Comparison of ENCODE assay signal across 19 cellular contexts in the genomic region with DNA sequence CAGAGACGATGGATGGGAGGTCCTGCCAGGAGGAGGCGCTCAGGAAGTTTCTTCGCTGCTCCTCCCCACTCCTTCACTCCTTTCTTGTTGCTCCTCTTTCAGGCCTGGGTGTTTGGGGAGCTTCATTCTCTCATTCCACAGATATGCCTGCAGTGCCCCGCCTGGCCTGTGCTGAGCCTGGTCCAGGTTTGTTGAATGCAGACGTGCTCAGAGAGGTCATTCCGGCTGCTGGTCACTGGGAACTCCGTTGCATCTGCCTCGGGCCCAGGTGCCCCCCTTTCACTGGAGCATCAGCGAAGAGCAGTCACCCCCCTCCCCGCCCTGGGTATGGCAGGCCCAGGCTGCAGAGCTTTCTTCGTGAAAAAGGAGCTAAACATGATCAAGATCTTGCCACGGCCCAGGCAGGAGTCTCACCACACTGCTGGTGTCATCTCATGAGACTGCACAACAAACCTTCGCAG. TPM values are rescaled to one million over a fixed set of nuclear protein-coding genes. Genes with fewer than 3 reads are reported as not detected.
DNase-seq lines count a peak whose midpoint lies in the region; ATAC-seq, FAIRE-seq and TF ChIP-seq lines count a peak whose summit lies in the region.
"Had no signal": no experiment of that assay in that cellular context is flagged by ENCODE, and none has a peak within 500 bp of the region (broad histone marks: within the 10 kb centered on the region; RNA-seq: fewer than 3 reads in every experiment).

No MANE protein-coding gene starts in this region.

- H2AFZ ChIP-seq in HepG2 (ENCODE audit: low read length) = no peak overlapping the region

- BruUV-seq in HepG2 (replicated peaks; lab: Mats Ljungman, UMichigan) = no TSS peak
- no TSS peak for BruUV-seq in Caco-2 (replicated peaks; lab: Mats Ljungman, UMichigan)

- H3K4me1 ChIP-seq in HepG2 (ENCODE audit: insufficient read depth, low read length) (no peaks in the 10 kb centered on the region), right lobe of liver (no peaks in the 10 kb centered on the region), kidney (ENCODE audit: control insufficient read depth in 1 of 2, insufficient read depth in 1 of 2, low read depth in 1 of 2, low read length in 2 of 2) (no peaks in the 10 kb centered on the region), colonic mucosa (no peaks in the 10 kb centered on the region), Caco-2 (no peaks in the 10 kb centered on the region)

- ATAC-seq in HepG2 (peak; percentile 51), right lobe of liver (no peak), HG03139 (IDR thresholded peaks at IDR 0.05; ENCODE audit: unreplicated experiment) (no peak), HG02981 (IDR thresholded peaks at IDR 0.05; ENCODE audit: unreplicated experiment) (no peak)

- DNase-seq in HepG2 (ENCODE audit: low spot score) = no peak
- DNase-seq in right lobe of liver = no peak
- DNase-seq in SK-MEL-5 (ENCODE audit: low read depth, low spot score) = peak; percentile 22
- DNase-seq in kidney = peak; percentile 39
- DNase-seq in colonic mucosa = no peak
- no peak for DNase-seq in Caco-2
- DNase-seq: ACHN, DMS79, NCI-H1417 treated with DMSO at 0.1 percent for 48 hours, NCI-H187 treated with DMSO at 0.1 percent for 48 hours, NCI-H226, NCI-H524, NCI-H82, OCI-M1, SIG-M5 had no signal

- H3K27me3 ChIP-seq in HepG2 (ENCODE audit: control insufficient read depth in 1 of 2, insufficient read depth in 2 of 2, low read length in 2 of 2) (peaks cover 1 to 2% of the 10 kb centered on the region in 2 experiments; a peak in 1 of 5 replicates), right lobe of liver (no peaks in the 10 kb centered on the region), colonic mucosa (no peaks in the 10 kb centered on the region), Caco-2 (replicated peaks; ENCODE audit: control insufficient read depth, insufficient read depth, low read length) (no peaks in the 10 kb centered on the region)

- no peak for TF ChIP-seq POLR2A in HepG2 (IDR thresholded peaks at IDR 0.05; ENCODE audit: insufficient read depth in 1 of 2, low read depth in 2 of 2, low read length in 2 of 2)
- TF ChIP-seq POLR2A in right lobe of liver (IDR thresholded peaks at IDR 0.05) = no peak

- H3K9ac ChIP-seq in HepG2 (ENCODE audit: insufficient read depth, low read depth, low read length) = no peak overlapping the region
- H3K9ac ChIP-seq in kidney (ENCODE audit: low read length in 2 of 2) = no peak overlapping the region
- H3K9ac ChIP-seq in colonic mucosa (ENCODE audit: low read depth in 2 of 2, low read length in 2 of 2) = no peak overlapping the region

- H3K4me3 ChIP-seq in HepG2 (replicated peaks in 1 of 3; ENCODE audit: insufficient read depth in 1 of 3, low read depth in 2 of 3, low read length in 3 of 3) (no peak overlapping the region), right lobe of liver (no peak overlapping the region), kidney (ENCODE audit: low read length in 2 of 2) (no peak overlapping the region), colonic mucosa (no peak overlapping the region), Caco-2 (ENCODE audit: low read depth, low read length) (no peak overlapping the region)

- H3K4me2 ChIP-seq in HepG2 (ENCODE audit: low read depth, low read length) = no peak overlapping the region

- CTCF ChIA-PET in HepG2 (lab: Yijun Ruan, JAX; ENCODE audit: low intra/inter-chr PET ratio, low total read pairs) = no interaction called here
- CTCF ChIA-PET in Caco-2 (lab: Charles Lee) = interaction anchor here (1.7 kb wide), 1 partner anchor 134 kb away, joined by 24 read pairs; no protein-coding TSS in a partner anchor

- intact Hi-C loops in HepG2 (cut with micrococcal nuclease; ENCODE audit: unreplicated experiment) (no loop called here), right lobe of liver (cut with DNase I) (loop anchor here in 1 of 2 donors (5.0 kb wide), 1 partner anchor 837 kb away; no protein-coding TSS in a partner anchor), kidney (cut with DNase I) (no loop called here), colonic mucosa (cut with DNase I) (loop anchor here (10.0 kb wide), 1 partner anchor 86 kb away; no protein-coding TSS in a partner anchor), Caco-2 (cut with micrococcal nuclease; ENCODE audit: unreplicated experiment) (no loop called here)

- H3K9me3 ChIP-seq in HepG2 (ENCODE audit: low read length) = peaks cover 9% of the 10 kb centered on the region; the same call in 1 of the 2 replicates
- no peaks in the 10 kb centered on the region for H3K9me3 ChIP-seq in right lobe of liver
- H3K9me3 ChIP-seq in kidney (ENCODE audit: control insufficient read depth in 1 of 2, low read length in 2 of 2) = no peaks in the 10 kb centered on the region
- no peaks in the 10 kb centered on the region for H3K9me3 ChIP-seq in colonic mucosa
- H3K9me3 ChIP-seq in Caco-2 = peaks cover 12% of the 10 kb centered on the region; the same call in 1 of the 2 replicates

- POLR2A ChIA-PET in HepG2 (lab: Yijun Ruan, JAX) (interaction anchor here (1.2 kb wide), 1 partner anchor 10 kb away, joined by 3 read pairs; no protein-coding TSS in a partner anchor), Caco-2 (lab: Charles Lee) (no interaction called here)

- TF ChIP-seq EP300 in HepG2 (IDR thresholded peaks at IDR 0.05; ENCODE audit: low read depth in 2 of 2, low read length in 2 of 2) (no peak), HepG2 (CRISPR knock-in tag; IDR thresholded peaks at IDR 0.05; ENCODE audit: borderline replicate concordance) (no peak)

- WGBS in HepG2 (ENCODE audit: low lambda C conversion rate) = 55% methylated on average over 8 of the region's 13 CpGs
- 86% methylated on average over 2 of the region's 13 CpGs for WGBS in right lobe of liver (ENCODE audit: insufficient coverage, low coverage, low lambda C conversion rate, missing lambda C conversion rate)

- in situ Hi-C loops in HepG2 (cut with HindIII; ENCODE audit: extremely low pct_ligation_motif_present, low pct_unique_long_range_greater_than_20kb) (loop anchor here (10.0 kb wide), 1 partner anchor 76 kb away; no protein-coding TSS in a partner anchor), SK-MEL-5 (cut with HindIII; ENCODE audit: low pct_unique_long_range_greater_than_20kb, low sequenced_read_pairs) (no loop called here)

- H4K20me1 ChIP-seq in HepG2 (ENCODE audit: insufficient read depth, low read length) = no peaks in the 10 kb centered on the region

- H3K27ac ChIP-seq in HepG2 (ENCODE audit: extremely low read length, insufficient read depth, low read length) (no peak overlapping the region), right lobe of liver (no peak overlapping the region), kidney (ENCODE audit: low read depth in 2 of 2, low read length in 2 of 2) (no peak overlapping the region), colonic mucosa (no peak overlapping the region)
- H3K27ac ChIP-seq: C4-2B, RWPE1 had no signal

- no peak for FAIRE-seq in HepG2 (lab: Jason Lieb, UNC)
- no peak for FAIRE-seq in kidney (lab: Jason Lieb, UNC)

- no peak overlapping the region for H3K27ac Mint-ChIP-seq in Caco-2 (ENCODE audit: unreplicated experiment)

- H3K9me3 Mint-ChIP-seq in Caco-2 (ENCODE audit: unreplicated experiment) = peaks cover 16% of the 10 kb centered on the region

- TF ChIP-seq CTCF in HepG2 (CRISPR knock-in tag; IDR thresholded peaks at IDR 0.05) (no peak), right lobe of liver (IDR thresholded peaks at IDR 0.05) (no peak), kidney (IDR thresholded peaks at IDR 0.05; ENCODE audit: borderline replicate concordance, extremely low read depth, insufficient read depth) (no peak), colonic mucosa (IDR thresholded peaks at IDR 0.05) (no peak), Caco-2 (IDR thresholded peaks at IDR 0.05; ENCODE audit: insufficient read depth in 1 of 2, low read depth in 1 of 2, low read length in 1 of 2, severe bottlenecking in 1 of 2, unreplicated experiment in 1 of 2) (peak in 1 of 2 experiments; percentile 13)

- H3K79me2 ChIP-seq in HepG2 (ENCODE audit: insufficient read depth, low read length) = no peaks in the 10 kb centered on the region

- TF ChIP-seq RAD21 in HepG2 (CRISPR knock-in tag; IDR thresholded peaks at IDR 0.05) = no peak

- H3K36me3 ChIP-seq in HepG2 (replicated peaks in 1 of 2; ENCODE audit: control insufficient read depth in 1 of 2, insufficient read depth in 2 of 2, low read length in 2 of 2) (no peaks in the 10 kb centered on the region), right lobe of liver (no peaks in the 10 kb centered on the region), kidney (ENCODE audit: control insufficient read depth in 1 of 2, insufficient read depth in 2 of 2, low read length in 2 of 2) (no peaks in the 10 kb centered on the region), colonic mucosa (no peaks in the 10 kb centered on the region), Caco-2 (ENCODE audit: control insufficient read depth, insufficient read depth, low read length) (no peaks in the 10 kb centered on the region)

- H3K4me3 Mint-ChIP-seq in Caco-2 (ENCODE audit: unreplicated experiment) = no peak overlapping the region

- H3K36me3 Mint-ChIP-seq in Caco-2 (ENCODE audit: insufficient read depth, unreplicated experiment) = no peaks in the 10 kb centered on the region

- H3K27me3 Mint-ChIP-seq in Caco-2 (ENCODE audit: insufficient read depth, unreplicated experiment) = no peaks in the 10 kb centered on the region

- H3K4me1 Mint-ChIP-seq in Caco-2 (ENCODE audit: low read depth, unreplicated experiment) = no peaks in the 10 kb centered on the region

RNA-seq across cellular contexts. Expression of a gene that starts 15.5 kb away (rescaled TPM):
- 13.3 and 14.7 TPM in 2 replicates for total RNA-seq in HepG2 (2016; rRNA removed; fragmentation: Illumina TruSeq; extraction: Trizol)
- 2.7 and 3.0 TPM in 2 replicates for total RNA-seq in HepG2 (2016; cell fraction: cytosol; rRNA removed; fragmentation: Illumina TruSeq; extraction: Trizol; ENCODE audit: low read depth)
- total RNA-seq in HepG2 (2016; cell fraction: insoluble cytoplasmic fraction; rRNA removed; fragmentation: Illumina TruSeq; extraction: Trizol) = 12.2 and 14.6 TPM in 2 replicates
- 4.6 and 5.3 TPM in 2 replicates for total RNA-seq in HepG2 (2016; cell fraction: membrane; rRNA removed; fragmentation: Illumina TruSeq; extraction: Trizol)
- total RNA-seq in HepG2 (2016; cell fraction: nucleus; rRNA removed; fragmentation: Illumina TruSeq; extraction: Trizol) = 10.4 and 11.5 TPM in 2 replicates
- polyA plus RNA-seq in HepG2 (2011; rRNA removed) = 5.9 and 7.5 TPM in 2 replicates
- polyA plus RNA-seq in HepG2 (2011; cell fraction: cytosol; rRNA removed) = 6.4 and 7.4 TPM in 2 replicates
- 16.7 and 18.0 TPM in 2 replicates for polyA plus RNA-seq in HepG2 (2011; cell fraction: nucleus; rRNA removed)
- 7.1 and 7.5 TPM in 2 replicates for polyA plus RNA-seq in HepG2 (2012)
- polyA plus RNA-seq in HepG2 (2016; cell fraction: cytosol; fragmentation: Illumina TruSeq; extraction: Trizol; ENCODE audit: low read depth) = 2.3 TPM in 2 replicates
- polyA plus RNA-seq in HepG2 (2016; cell fraction: insoluble cytoplasmic fraction; fragmentation: Illumina TruSeq; extraction: Trizol; ENCODE audit: low read depth) = 19.6 and 19.8 TPM in 2 replicates
- polyA plus RNA-seq in HepG2 (2016; cell fraction: membrane; fragmentation: Illumina TruSeq; extraction: Trizol; ENCODE audit: low read depth) = 3.3 and 4.3 TPM in 2 replicates
- polyA plus RNA-seq in HepG2 (2016; cell fraction: nucleus; fragmentation: Illumina TruSeq; extraction: Trizol; ENCODE audit: insufficient read depth, low read depth) = 32.3 and 32.8 TPM in 2 replicates
- 5.6 and 10.5 TPM in 2 replicates for polyA minus RNA-seq in HepG2 (2011; rRNA and poly(A)+ RNA removed; ENCODE audit: low replicate concordance)
- 3.0 and 4.7 TPM in 2 replicates for polyA minus RNA-seq in HepG2 (2011; cell fraction: cytosol; rRNA and poly(A)+ RNA removed)
- 6.1 and 7.7 TPM in 2 replicates for polyA minus RNA-seq in HepG2 (2011; cell fraction: nucleus; rRNA and poly(A)+ RNA removed)
- total RNA-seq in right lobe of liver = 1 to 10 TPM; 5.8 to 8.8 (median 7.6) TPM
- total RNA-seq in SK-MEL-5 (2014; rRNA removed; shearing (Covaris generic)) = 28.7 and 32.3 TPM in 2 replicates
- polyA plus RNA-seq in SK-MEL-5 (2015; cell fraction: cytosol; rRNA removed) = 43.7 and 45.6 TPM in 2 replicates
- 29.1 and 34.1 TPM in 2 replicates for polyA plus RNA-seq in SK-MEL-5 (2015; cell fraction: nucleus; rRNA removed)
- 17.3 TPM for total RNA-seq in kidney
- polyA plus RNA-seq in kidney (ENCODE audit: insufficient read depth, low read depth, low replicate concordance) = 16.8 TPM
- 10 to 100 TPM; 16.0 to 41.2 TPM for total RNA-seq in colonic mucosa
- 31.6 and 32.4 TPM in 2 replicates for total RNA-seq in Caco-2 (2022)

RNA-seq across cellular contexts. Expression of a gene that starts 27.5 kb away (rescaled TPM):
- total RNA-seq in HepG2 (2016; rRNA removed; fragmentation: Illumina TruSeq; extraction: Trizol) (19.6 and 22.1 TPM in 2 replicates), right lobe of liver (10 to 100 TPM in 1 of 6 experiments, 1 to 10 TPM in 5; 5.9 to 14.5 (median 8.1) TPM), kidney (32.7 TPM), colonic mucosa (10 to 100 TPM; 16.5 to 21.3 TPM), Caco-2 (2022) (60.1 and 65.6 TPM in 2 replicates)
- total RNA-seq in HepG2 (2016; cell fraction: cytosol; rRNA removed; fragmentation: Illumina TruSeq; extraction: Trizol; ENCODE audit: low read depth) = 2.6 and 3.1 TPM in 2 replicates
- total RNA-seq in HepG2 (2016; cell fraction: insoluble cytoplasmic fraction; rRNA removed; fragmentation: Illumina TruSeq; extraction: Trizol) = 18.8 and 21.3 TPM in 2 replicates
- total RNA-seq in HepG2 (2016; cell fraction: membrane; rRNA removed; fragmentation: Illumina TruSeq; extraction: Trizol) = 9.6 and 12.2 TPM in 2 replicates
- total RNA-seq in HepG2 (2016; cell fraction: nucleus; rRNA removed; fragmentation: Illumina TruSeq; extraction: Trizol) = 18.2 and 20.6 TPM in 2 replicates
- polyA plus RNA-seq in HepG2 (2011; rRNA removed) (15.8 and 22.2 TPM in 2 replicates), kidney (ENCODE audit: insufficient read depth, low read depth, low replicate concordance) (24.6 TPM)
- 11.6 and 12.5 TPM in 2 replicates for polyA plus RNA-seq in HepG2 (2011; cell fraction: cytosol; rRNA removed)
- 42.0 and 43.5 TPM in 2 replicates for polyA plus RNA-seq in HepG2 (2011; cell fraction: nucleus; rRNA removed)
- polyA plus RNA-seq in HepG2 (2012) = 8.8 and 10.1 TPM in 2 replicates
- 2.6 TPM in 2 replicates for polyA plus RNA-seq in HepG2 (2016; cell fraction: cytosol; fragmentation: Illumina TruSeq; extraction: Trizol; ENCODE audit: low read depth)
- polyA plus RNA-seq in HepG2 (2016; cell fraction: insoluble cytoplasmic fraction; fragmentation: Illumina TruSeq; extraction: Trizol; ENCODE audit: low read depth) = 15.7 and 15.9 TPM in 2 replicates
- polyA plus RNA-seq in HepG2 (2016; cell fraction: membrane; fragmentation: Illumina TruSeq; extraction: Trizol; ENCODE audit: low read depth) = 7.1 and 7.7 TPM in 2 replicates
- 36.0 and 38.5 TPM in 2 replicates for polyA plus RNA-seq in HepG2 (2016; cell fraction: nucleus; fragmentation: Illumina TruSeq; extraction: Trizol; ENCODE audit: insufficient read depth, low read depth)
- polyA minus RNA-seq in HepG2 (2011; rRNA and poly(A)+ RNA removed; ENCODE audit: low replicate concordance) = 27.8 and 64.6 TPM in 2 replicates
- 8.0 and 8.5 TPM in 2 replicates for polyA minus RNA-seq in HepG2 (2011; cell fraction: cytosol; rRNA and poly(A)+ RNA removed)
- 12.1 and 16.8 TPM in 2 replicates for polyA minus RNA-seq in HepG2 (2011; cell fraction: nucleus; rRNA and poly(A)+ RNA removed)
- total RNA-seq in SK-MEL-5 (2014; rRNA removed; shearing (Covaris generic)) = 19.3 and 20.5 TPM in 2 replicates
- polyA plus RNA-seq in SK-MEL-5 (2015; cell fraction: cytosol; rRNA removed) = 31.0 and 33.3 TPM in 2 replicates
- polyA plus RNA-seq in SK-MEL-5 (2015; cell fraction: nucleus; rRNA removed) = 56.3 and 63.1 TPM in 2 replicates

RNA-seq across cellular contexts. Expression of a gene that starts 27.6 kb away (rescaled TPM):
- total RNA-seq in HepG2 (2016; rRNA removed; fragmentation: Illumina TruSeq; extraction: Trizol) = 2,938 and 3,359 TPM in 2 replicates
- 3,183 and 3,719 TPM in 2 replicates for total RNA-seq in HepG2 (2016; cell fraction: cytosol; rRNA removed; fragmentation: Illumina TruSeq; extraction: Trizol; ENCODE audit: low read depth)
- total RNA-seq in HepG2 (2016; cell fraction: insoluble cytoplasmic fraction; rRNA removed; fragmentation: Illumina TruSeq; extraction: Trizol) = 2,895 and 3,215 TPM in 2 replicates
- 5,789 and 6,219 TPM in 2 replicates for total RNA-seq in HepG2 (2016; cell fraction: membrane; rRNA removed; fragmentation: Illumina TruSeq; extraction: Trizol)
- total RNA-seq in HepG2 (2016; cell fraction: nucleus; rRNA removed; fragmentation: Illumina TruSeq; extraction: Trizol) = 1,151 and 1,198 TPM in 2 replicates
- polyA plus RNA-seq in HepG2 (2011; rRNA removed) = 2,401 and 2,404 TPM in 2 replicates
- 3,191 and 3,845 TPM in 2 replicates for polyA plus RNA-seq in HepG2 (2011; cell fraction: cytosol; rRNA removed)
- polyA plus RNA-seq in HepG2 (2011; cell fraction: nucleus; rRNA removed) = 1,035 and 1,145 TPM in 2 replicates
- polyA plus RNA-seq in HepG2 (2012) = 2,335 and 2,606 TPM in 2 replicates
- 3,837 and 4,399 TPM in 2 replicates for polyA plus RNA-seq in HepG2 (2016; cell fraction: cytosol; fragmentation: Illumina TruSeq; extraction: Trizol; ENCODE audit: low read depth)
- 3,343 and 3,509 TPM in 2 replicates for polyA plus RNA-seq in HepG2 (2016; cell fraction: insoluble cytoplasmic fraction; fragmentation: Illumina TruSeq; extraction: Trizol; ENCODE audit: low read depth)
- polyA plus RNA-seq in HepG2 (2016; cell fraction: membrane; fragmentation: Illumina TruSeq; extraction: Trizol; ENCODE audit: low read depth) = 6,158 and 6,472 TPM in 2 replicates
- polyA plus RNA-seq in HepG2 (2016; cell fraction: nucleus; fragmentation: Illumina TruSeq; extraction: Trizol; ENCODE audit: insufficient read depth, low read depth) = 1,904 and 1,909 TPM in 2 replicates
- polyA minus RNA-seq in HepG2 (2011; rRNA and poly(A)+ RNA removed; ENCODE audit: low replicate concordance) = 1,962 and 4,695 TPM in 2 replicates
- 853 and 917 TPM in 2 replicates for polyA minus RNA-seq in HepG2 (2011; cell fraction: cytosol; rRNA and poly(A)+ RNA removed)
- 477 and 550 TPM in 2 replicates for polyA minus RNA-seq in HepG2 (2011; cell fraction: nucleus; rRNA and poly(A)+ RNA removed)
- 100 to 1,000 TPM; 529 to 851 (median 616) TPM for total RNA-seq in right lobe of liver
- 2,381 and 2,529 TPM in 2 replicates for total RNA-seq in SK-MEL-5 (2014; rRNA removed; shearing (Covaris generic))
- 2,546 and 3,044 TPM in 2 replicates for polyA plus RNA-seq in SK-MEL-5 (2015; cell fraction: cytosol; rRNA removed)
- 976 and 1,209 TPM in 2 replicates for polyA plus RNA-seq in SK-MEL-5 (2015; cell fraction: nucleus; rRNA removed)
- total RNA-seq in kidney = 1,502 TPM
- polyA plus RNA-seq in kidney (ENCODE audit: insufficient read depth, low read depth, low replicate concordance) = 2,097 TPM
- 1,000 to 10,000 TPM; 1,628 to 2,136 TPM for total RNA-seq in colonic mucosa
- total RNA-seq in Caco-2 (2022) = 1,995 and 2,182 TPM in 2 replicates

RNA-seq across cellular contexts. Expression of a gene that starts 35.8 kb away (rescaled TPM):
- 10.6 and 17.8 TPM in 2 replicates for total RNA-seq in HepG2 (2016; rRNA removed; fragmentation: Illumina TruSeq; extraction: Trizol)
- 21.0 and 25.4 TPM in 2 replicates for total RNA-seq in HepG2 (2016; cell fraction: cytosol; rRNA removed; fragmentation: Illumina TruSeq; extraction: Trizol; ENCODE audit: low read depth)
- total RNA-seq in HepG2 (2016; cell fraction: insoluble cytoplasmic fraction; rRNA removed; fragmentation: Illumina TruSeq; extraction: Trizol) = 9.6 and 18.9 TPM in 2 replicates
- total RNA-seq in HepG2 (2016; cell fraction: membrane; rRNA removed; fragmentation: Illumina TruSeq; extraction: Trizol) = 22.4 and 26.0 TPM in 2 replicates
- 13.9 and 14.0 TPM in 2 replicates for total RNA-seq in HepG2 (2016; cell fraction: nucleus; rRNA removed; fragmentation: Illumina TruSeq; extraction: Trizol)
- polyA plus RNA-seq in HepG2 (2011; rRNA removed) = 39.2 and 40.7 TPM in 2 replicates
- 29.3 and 32.3 TPM in 2 replicates for polyA plus RNA-seq in HepG2 (2011; cell fraction: cytosol; rRNA removed)
- polyA plus RNA-seq in HepG2 (2011; cell fraction: nucleus; rRNA removed) = 29.7 and 32.0 TPM in 2 replicates
- polyA plus RNA-seq in HepG2 (2012) = 22.8 and 26.6 TPM in 2 replicates
- 52.7 and 53.1 TPM in 2 replicates for polyA plus RNA-seq in HepG2 (2016; cell fraction: cytosol; fragmentation: Illumina TruSeq; extraction: Trizol; ENCODE audit: low read depth)
- 19.0 and 20.1 TPM in 2 replicates for polyA plus RNA-seq in HepG2 (2016; cell fraction: insoluble cytoplasmic fraction; fragmentation: Illumina TruSeq; extraction: Trizol; ENCODE audit: low read depth)
- 38.1 and 44.5 TPM in 2 replicates for polyA plus RNA-seq in HepG2 (2016; cell fraction: membrane; fragmentation: Illumina TruSeq; extraction: Trizol; ENCODE audit: low read depth)
- polyA plus RNA-seq in HepG2 (2016; cell fraction: nucleus; fragmentation: Illumina TruSeq; extraction: Trizol; ENCODE audit: insufficient read depth, low read depth) = 46.1 and 51.6 TPM in 2 replicates
- 14.4 and 46.3 TPM in 2 replicates for polyA minus RNA-seq in HepG2 (2011; rRNA and poly(A)+ RNA removed; ENCODE audit: low replicate concordance)
- polyA minus RNA-seq in HepG2 (2011; cell fraction: cytosol; rRNA and poly(A)+ RNA removed) = 8.0 and 10.5 TPM in 2 replicates
- 7.1 and 7.5 TPM in 2 replicates for polyA minus RNA-seq in HepG2 (2011; cell fraction: nucleus; rRNA and poly(A)+ RNA removed)
- total RNA-seq in right lobe of liver = 10 to 100 TPM; 37.4 to 68.8 (median 44.5) TPM
- total RNA-seq in SK-MEL-5 (2014; rRNA removed; shearing (Covaris generic)) = 50.3 and 64.2 TPM in 2 replicates
- polyA plus RNA-seq in SK-MEL-5 (2015; cell fraction: cytosol; rRNA removed) = 47.6 and 69.0 TPM in 2 replicates
- polyA plus RNA-seq in SK-MEL-5 (2015; cell fraction: nucleus; rRNA removed) = 21.6 and 37.5 TPM in 2 replicates
- total RNA-seq in kidney = 45.0 TPM
- 165 TPM for polyA plus RNA-seq in kidney (ENCODE audit: insufficient read depth, low read depth, low replicate concordance)
- 10 to 100 TPM; 63.3 to 66.7 TPM for total RNA-seq in colonic mucosa
- 54.9 and 57.5 TPM in 2 replicates for total RNA-seq in Caco-2 (2022)

RNA-seq across cellular contexts. Expression of a gene that starts 35.9 kb away (rescaled TPM):
- total RNA-seq in HepG2 (2016; rRNA removed; fragmentation: Illumina TruSeq; extraction: Trizol) (10.3 and 13.6 TPM in 2 replicates), right lobe of liver (10 to 100 TPM in 2 of 6 experiments, 1 to 10 TPM in 4; 6.3 to 16.9 (median 8.2) TPM), kidney (23.5 TPM), colonic mucosa (10 to 100 TPM in 1 of 2 donors, 1 to 10 TPM in 1; 9.4 to 18.7 TPM), Caco-2 (2022) (32.3 and 34.4 TPM in 2 replicates)
- 10.3 and 15.8 TPM in 2 replicates for total RNA-seq in HepG2 (2016; cell fraction: cytosol; rRNA removed; fragmentation: Illumina TruSeq; extraction: Trizol; ENCODE audit: low read depth)
- total RNA-seq in HepG2 (2016; cell fraction: insoluble cytoplasmic fraction; rRNA removed; fragmentation: Illumina TruSeq; extraction: Trizol) = 12.0 and 12.6 TPM in 2 replicates
- 10.0 and 13.9 TPM in 2 replicates for total RNA-seq in HepG2 (2016; cell fraction: membrane; rRNA removed; fragmentation: Illumina TruSeq; extraction: Trizol)
- 4.1 and 4.4 TPM in 2 replicates for total RNA-seq in HepG2 (2016; cell fraction: nucleus; rRNA removed; fragmentation: Illumina TruSeq; extraction: Trizol)
- polyA plus RNA-seq in HepG2 (2011; rRNA removed) (6.1 and 6.3 TPM in 2 replicates), kidney (ENCODE audit: insufficient read depth, low read depth, low replicate concordance) (61.2 TPM)
- 6.8 and 9.7 TPM in 2 replicates for polyA plus RNA-seq in HepG2 (2011; cell fraction: cytosol; rRNA removed)
- 6.6 and 8.7 TPM in 2 replicates for polyA plus RNA-seq in HepG2 (2011; cell fraction: nucleus; rRNA removed)
- 6.8 and 8.6 TPM in 2 replicates for polyA plus RNA-seq in HepG2 (2012)
- 14.4 and 20.2 TPM in 2 replicates for polyA plus RNA-seq in HepG2 (2016; cell fraction: cytosol; fragmentation: Illumina TruSeq; extraction: Trizol; ENCODE audit: low read depth)
- 19.8 and 21.6 TPM in 2 replicates for polyA plus RNA-seq in HepG2 (2016; cell fraction: insoluble cytoplasmic fraction; fragmentation: Illumina TruSeq; extraction: Trizol; ENCODE audit: low read depth)
- 12.6 and 15.8 TPM in 2 replicates for polyA plus RNA-seq in HepG2 (2016; cell fraction: membrane; fragmentation: Illumina TruSeq; extraction: Trizol; ENCODE audit: low read depth)
- polyA plus RNA-seq in HepG2 (2016; cell fraction: nucleus; fragmentation: Illumina TruSeq; extraction: Trizol; ENCODE audit: insufficient read depth, low read depth) = 11.3 and 11.9 TPM in 2 replicates
- 3.5 and 24.4 TPM in 2 replicates for polyA minus RNA-seq in HepG2 (2011; rRNA and poly(A)+ RNA removed; ENCODE audit: low replicate concordance)
- 2.3 and 5.0 TPM in 2 replicates for polyA minus RNA-seq in HepG2 (2011; cell fraction: cytosol; rRNA and poly(A)+ RNA removed)
- 1.6 and 2.3 TPM in 2 replicates for polyA minus RNA-seq in HepG2 (2011; cell fraction: nucleus; rRNA and poly(A)+ RNA removed)
- total RNA-seq in SK-MEL-5 (2014; rRNA removed; shearing (Covaris generic)) = 35.8 and 39.3 TPM in 2 replicates
- 34.6 and 68.0 TPM in 2 replicates for polyA plus RNA-seq in SK-MEL-5 (2015; cell fraction: cytosol; rRNA removed)
- 8.2 and 11.0 TPM in 2 replicates for polyA plus RNA-seq in SK-MEL-5 (2015; cell fraction: nucleus; rRNA removed)

Comparison
In these comparisons a context has a peak if more than half of its experiments do, and no peak if none do; other contexts are left out.
1. DNase-seq: peak in SK-MEL-5 (single experiment) and kidney (single experiment); none in HepG2 (single experiment), right lobe of liver (0 of 3), colonic mucosa (single experiment) and Caco-2 (0 of 2).